ENCODE assay signal across 8 cellular contexts in genomic region chr17:49515196-49515770, GRCh38. TPM values are rescaled to one million over a fixed set of nuclear protein-coding genes. Genes with fewer than 3 reads are reported as not detected.
DNase-seq lines count a peak whose midpoint lies in the region; ATAC-seq, FAIRE-seq and TF ChIP-seq lines count a peak whose summit lies in the region.

No MANE protein-coding gene starts in this region.

- peak overlapping the region; percentile 94 for H2AFZ ChIP-seq in keratinocyte (ENCODE audit: control insufficient read depth, low read length)

- peaks cover 14% of the 10 kb centered on the region for H3K27me3 Mint-ChIP-seq in HFFc6 (ENCODE audit: insufficient read depth)

- H3K27ac ChIP-seq in breast epithelium = peak overlapping the region; percentile 94
- peak overlapping the region; percentile 56 for H3K27ac ChIP-seq in keratinocyte (ENCODE audit: control insufficient read depth, insufficient read depth, low read length)
- peak overlapping the region; percentile 32 to 72 (median 69) for H3K27ac ChIP-seq in spleen

- no peaks in the 10 kb centered on the region for H3K36me3 Mint-ChIP-seq in HFFc6 (ENCODE audit: low read depth)

- peak overlapping the region; percentile 35 for H3K4me2 ChIP-seq in keratinocyte (ENCODE audit: control insufficient read depth, extremely low read depth, insufficient read depth, low read depth, low read length)

- no peaks in the 10 kb centered on the region for H3K9me1 ChIP-seq in keratinocyte (ENCODE audit: control insufficient read depth, extremely low read depth, insufficient read depth, low read length)

- H3K9me3 ChIP-seq in breast epithelium = no peaks in the 10 kb centered on the region
- no peaks in the 10 kb centered on the region for H3K9me3 ChIP-seq in keratinocyte (ENCODE audit: control insufficient read depth, low read depth, low read length)
- no peaks in the 10 kb centered on the region for H3K9me3 ChIP-seq in spleen

- no peaks in the 10 kb centered on the region for H3K27me3 ChIP-seq in breast epithelium
- H3K27me3 ChIP-seq in keratinocyte (ENCODE audit: control insufficient read depth, extremely low read depth, insufficient read depth, low read length) = no peaks in the 10 kb centered on the region
- H3K27me3 ChIP-seq in spleen (replicated peaks in 1 of 7) = peaks cover 0 to 24% (median 0%) of the 10 kb centered on the region in 7 donors

- intact Hi-C loops in breast epithelium (cut with DNase I; ENCODE audit: low total_unique reads) = no loop called here
- intact Hi-C loops in spleen (cut with DNase I; ENCODE audit: low total_unique reads) = no loop called here

- no peaks in the 10 kb centered on the region for H3K9me3 Mint-ChIP-seq in HFFc6

- TF ChIP-seq CTCF in HFFc6 (IDR thresholded peaks at IDR 0.05) = peak; percentile 26; the same call in 1 of the 2 replicates
- TF ChIP-seq CTCF in breast epithelium (IDR thresholded peaks at IDR 0.05) = peak in 2 of 3 donors; percentile 30 to 51
- TF ChIP-seq CTCF in keratinocyte (optimal IDR thresholded peaks at IDR 0.05 in 1 of 3, IDR thresholded peaks at IDR 0.05 in 1 of 3, conservative IDR thresholded peaks at IDR 0.05 in 1 of 3; ENCODE audit: extremely low read depth in 1 of 3, insufficient read depth in 2 of 3, low read length in 3 of 3) = no peak
- TF ChIP-seq CTCF in spleen (IDR thresholded peaks at IDR 0.05 in 8 of 11, conservative IDR thresholded peaks at IDR 0.05 in 3 of 11) = peak in 3 of 11 experiments; percentile 15 to 21 (median 21)

- peak overlapping the region in 1 of 3 donors; percentile 29 for H3K4me3 ChIP-seq in breast epithelium
- H3K4me3 ChIP-seq in keratinocyte (ENCODE audit: control insufficient read depth in 2 of 3, extremely low read depth in 1 of 3, insufficient read depth in 2 of 3, low read depth in 1 of 3, low read length in 3 of 3) = no peak overlapping the region
- no peak overlapping the region for H3K4me3 ChIP-seq in spleen

- peak overlapping the region; percentile 70 for H3K9ac ChIP-seq in keratinocyte (ENCODE audit: control insufficient read depth, extremely low read depth, insufficient read depth, low read length)

- peaks cover 23% of the 10 kb centered on the region for H3K4me1 Mint-ChIP-seq in HFFc6 (ENCODE audit: low read depth)

- H3K79me2 ChIP-seq in keratinocyte (ENCODE audit: control insufficient read depth, insufficient read depth, low read length) = no peaks in the 10 kb centered on the region

- peak overlapping the region; percentile 90 for H3K27ac Mint-ChIP-seq in HFFc6

- DNase-seq in HFFc6 = peak; percentile 87
- peak; percentile 95 for DNase-seq in NCI-H2196 (lab: John Stamatoyannopoulos, UW; ENCODE audit: unreplicated experiment)
- DNase-seq in breast epithelium (ENCODE audit: low spot score in 2 of 2) = peak; percentile 86 to 96
- no peak for DNase-seq in keratinocyte (ENCODE audit: low read depth, low spot score)
- DNase-seq in spleen = peak; percentile 81
- DNase-seq in activated T-cell treated with anti-CD3 and anti-CD28 coated beads, Interleukin-2, amount 50 U/mL, for 1 hour = no peak
- no peak for DNase-seq in stimulated activated naive CD4-positive, alpha-beta T cell treated with Interleukin-2 at 50 U/mL for 16 hours (lab: John Stamatoyannopoulos, UW)

- H3K4me3 Mint-ChIP-seq in HFFc6 = peak overlapping the region; percentile 69

- H3K36me3 ChIP-seq in breast epithelium (no peaks in the 10 kb centered on the region), keratinocyte (ENCODE audit: control insufficient read depth in 2 of 2, extremely low read depth in 1 of 2, insufficient read depth in 2 of 2, low read length in 2 of 2) (no peaks in the 10 kb centered on the region), spleen (no peaks in the 10 kb centered on the region)

- H3K4me1 ChIP-seq in breast epithelium (peaks cover 17 to 21% of the 10 kb centered on the region in 2 donors), keratinocyte (ENCODE audit: control insufficient read depth, extremely low read depth, insufficient read depth, low read length) (peaks cover 16% of the 10 kb centered on the region), spleen (peaks cover 0 to 52% (median 21%) of the 10 kb centered on the region in 6 donors)

- H4K20me1 ChIP-seq in keratinocyte (ENCODE audit: control insufficient read depth, extremely low read depth, insufficient read depth, low read length) = no peaks in the 10 kb centered on the region

- WGBS in spleen, 5 donors = 19 to 60% (median 36%) methylated on average over 7 to 8 of the region's 8 CpGs

- TF ChIP-seq POLR2A in breast epithelium (IDR thresholded peaks at IDR 0.05) (no peak), spleen (IDR thresholded peaks at IDR 0.05) (no peak)

- peak; percentile 71 for FAIRE-seq in keratinocyte (lab: Jason Lieb, UNC)

- dilution Hi-C loops in keratinocyte (cut with MboI; ENCODE audit: extremely low pct_ligation_motif_present, low sequenced_read_pairs) = no loop called here

- peak; percentile 88 for ATAC-seq in GM18498 (IDR thresholded peaks at IDR 0.05; ENCODE audit: unreplicated experiment)

RNA-seq across cellular contexts. Expression of gene NGFR, which starts 20.2 kb away (rescaled TPM):
- total RNA-seq in HFFc6 (2021; fragmentation: NEBNext Ultra II Directional; extraction: Animal tissue kit (Norgen Biotek cat#: 25700)) = under 1 TPM in 5 of 6 experiments, not detected in 1; 0.07 to 0.14 (median 0.11) TPM
- total RNA-seq in breast epithelium (10 to 100 TPM in 2 of 3 donors, 1 to 10 TPM in 1; 3.4 to 27.8 (median 17.7) TPM), spleen (10 to 100 TPM in 6 of 7 donors, 1 to 10 TPM in 1; 6.6 to 36.8 (median 15.6) TPM)
- polyA plus RNA-seq in keratinocyte (0.97 to 3.1 TPM (median 1.7 TPM) in 3 replicates), spleen (10 to 100 TPM in 1 of 3 donors, 1 to 10 TPM in 2; 4.1 to 12.2 (median 5.5) TPM)
- polyA plus RNA-seq in keratinocyte (2011; ENCODE audit: low read depth) = 0.35 TPM
- 0.52 and 1.4 TPM in 2 replicates for polyA plus RNA-seq in keratinocyte (2011; cell fraction: cytosol; rRNA removed)
- polyA plus RNA-seq in keratinocyte (2011; cell fraction: nucleus; rRNA removed) = 1.4 and 2.8 TPM in 2 replicates
- 0.78 and 5.4 TPM in 2 replicates for polyA plus RNA-seq in keratinocyte (2012; ENCODE audit: low replicate concordance)
- 0.96 to 3.8 TPM (median 2.2 TPM) in 3 replicates for polyA minus RNA-seq in keratinocyte
- polyA minus RNA-seq in keratinocyte (2011; cell fraction: cytosol; rRNA and poly(A)+ RNA removed) = 1.9 TPM
- polyA minus RNA-seq in keratinocyte (2011; cell fraction: nucleus; rRNA and poly(A)+ RNA removed) = 1.4 and 2.5 TPM in 2 replicates

Comparison
In these comparisons a context has a peak if more than half of its experiments do, and no peak if none do; other contexts are left out.
1. DNase-seq: peak in HFFc6 (single experiment), NCI-H2196 (single experiment), breast epithelium (2 of 2) and spleen (single experiment); none in keratinocyte (single experiment), activated T-cell treated with anti-CD3 and anti-CD28 coated beads, Interleukin-2, amount 50 U/mL, for 1 hour (single experiment) and stimulated activated naive CD4-positive, alpha-beta T cell treated with Interleukin-2 at 50 U/mL for 16 hours (single experiment).
2. CTCF ChIP-seq: peak in HFFc6 (single experiment) and breast epithelium (2 of 3); none in keratinocyte (0 of 3).
3. Peak in every context shown above with its lines, with median percentiles within 50 percentile points of each other: H3K27ac ChIP-seq.